30 cellular contexts compared by ENCODE assay signal in genomic region chr5:81283976-81284375, GRCh38. TPM values are rescaled to one million over a fixed set of nuclear protein-coding genes. Genes with fewer than 3 reads are reported as not detected.
"Had no signal": no experiment of that assay in that cellular context is flagged by ENCODE, and none has a peak within 500 bp of the region (broad histone marks: within the 10 kb centered on the region; RNA-seq: fewer than 3 reads in every experiment).

No MANE protein-coding gene starts in this region.

- H3K4me1 ChIP-seq: heart right ventricle, left ventricle myocardium inferior, neural progenitor cell, prostate gland, sigmoid colon, testis, transverse colon, upper lobe of left lung had no signal

- H3K4me3 ChIP-seq: heart right ventricle, hepatocyte, left ventricle myocardium inferior, lung, neural progenitor cell, ovary, prostate gland, sigmoid colon, spleen, stomach, testis, thyroid gland, transverse colon, upper lobe of left lung had no signal

- DNase-seq: heart right ventricle; kidney; left colon; left ventricle myocardium inferior; mesendoderm; naive B cell; natural killer cell; nephron progenitor cell; occipital lobe; ovary; retina; right cardiac atrium; sigmoid colon; small intestine; spleen; stimulated activated CD4-positive, alpha-beta T cell treated with anti-CD3 and anti-CD28 coated beads, Interleukin-4, amount 100 ng/mL, for 4 hours; stimulated activated CD8-positive, alpha-beta memory T cell treated with anti-CD3 and anti-CD28 coated beads, Interleukin-4, amount 100 ng/mL, for 48 hours; stimulated activated naive B cell treated with anti-CD40 and anti-IgM and Interleukin-4, amounts not matched to agents 10 μg/mL and 1 μg/mL and 100 μg/mL, for 72 hours; stimulated activated naive CD8-positive, alpha-beta T cell treated with anti-CD3 and anti-CD28 coated beads, Interleukin-15, Interleukin-2, amounts not matched to agents 100 U/mL and 50 U/mL, for 24 hours; stomach; testis; thyroid gland; transverse colon; upper lobe of left lung had no signal

- H3K27me3 ChIP-seq: heart right ventricle, hepatocyte, neural progenitor cell, neutrophil, ovary, sigmoid colon, spleen, stomach, testis, thyroid gland, transverse colon, upper lobe of left lung had no signal

- H2AFZ ChIP-seq: hepatocyte, neural progenitor cell had no signal

- H3K9ac ChIP-seq: neural progenitor cell had no signal

- ATAC-seq: heart right ventricle, left colon, natural killer cell, right cardiac atrium had no signal

- FAIRE-seq: kidney, small intestine, urothelium cell line had no signal

- H3K36me3 ChIP-seq: left ventricle myocardium inferior, neutrophil, ovary, prostate gland, sigmoid colon, spleen, thyroid gland, transverse colon, upper lobe of left lung had no signal

- H3K27ac ChIP-seq: heart right ventricle, hepatocyte, left ventricle myocardium inferior, neural progenitor cell, neutrophil, ovary, prostate gland, sigmoid colon, spleen, stomach, testis, thyroid gland, transverse colon, upper lobe of left lung had no signal

- H3K9me3 ChIP-seq: neutrophil, ovary, prostate gland, sigmoid colon, stomach, testis, thyroid gland, transverse colon, upper lobe of left lung had no signal

- H3K4me2 ChIP-seq: hepatocyte, neural progenitor cell had no signal

RNA-seq across cellular contexts. Expression of gene CKMT2, which starts 50.9 kb away (rescaled TPM):
- total RNA-seq: natural killer cell had no signal
